18 cellular contexts compared by ENCODE assay signal in genomic region chr14:92565040-92565717, GRCh38. TPM values are rescaled to one million over a fixed set of nuclear protein-coding genes. Genes with fewer than 3 reads are reported as not detected.
DNase-seq lines count a peak whose midpoint lies in the region; ATAC-seq and TF ChIP-seq lines count a peak whose summit lies in the region.
"Had no signal": no experiment of that assay in that cellular context is flagged by ENCODE, and none has a peak within 500 bp of the region (broad histone marks: within the 10 kb centered on the region; RNA-seq: fewer than 3 reads in every experiment).

No MANE protein-coding gene starts in this region.

- WGBS in neuronal stem cell (ENCODE audit: extremely low coverage in 2 of 2, insufficient read length in 2 of 2, insufficient replicate concordance in 1 of 2), 2 donors, result no CpG with 5 or more reads among the region's 6 CpGs
- WGBS in thyroid gland, 2 donors, result 80 to 86% methylated on average over 5 to 6 of the region's 6 CpGs

- H3K27ac ChIP-seq in neuronal stem cell (replicated peaks; ENCODE audit: low read length), result no peak overlapping the region
- H3K27ac ChIP-seq in thyroid gland, result no peak overlapping the region
- H3K27ac ChIP-seq: 22Rv1, brain microvascular endothelial cell, SJSA1 had no signal

- in situ Hi-C loops in KBM-7 (cut with MboI; ENCODE audit: low pct_unique_long_range_greater_than_20kb, low sequenced_read_pairs), result no loop called here

- no peak overlapping the region for H3K4me2 ChIP-seq in neuronal stem cell (ENCODE audit: insufficient read depth, low read length, poor library complexity, severe bottlenecking)
- H3K4me2 ChIP-seq: GM23338 had no signal

- peak overlapping the region; percentile 30 for H3K18ac ChIP-seq in neuronal stem cell (ENCODE audit: low read length)

- no peak for DNase-seq in activated naive CD8-positive, alpha-beta T cell treated with anti-CD3 and anti-CD28 coated beads for 36 hours
- DNase-seq in activated naive CD8-positive, alpha-beta T cell treated with anti-CD3 and anti-CD28 coated beads, Interleukin-2, amount 50 U/mL, for 24 hours, result no peak
- DNase-seq in epithelial cell of esophagus (ENCODE audit: low read depth), result peak; percentile 50
- DNase-seq in neuronal stem cell (ENCODE audit: low spot score), result no peak
- DNase-seq in KBM-7, result no peak
- no peak for DNase-seq in thyroid gland
- DNase-seq in H4 (ENCODE audit: low spot score), result no peak
- DNase-seq: brain microvascular endothelial cell; dermis blood vessel endothelial cell; NCI-H1436; NCI-H2171 treated with DMSO at 0.1 percent for 48 hours; NCI-H774; stimulated activated CD4-positive, alpha-beta T cell treated with anti-CD3 and anti-CD28 coated beads, Interleukin-15, amount 100 ng/mL, for 24 hours had no signal

- no peak for ATAC-seq in activated naive CD8-positive, alpha-beta T cell treated with anti-CD3 and anti-CD28 coated beads, Interleukin-2, amount 50 U/mL, for 24 hours
- ATAC-seq in HG02798 (IDR thresholded peaks at IDR 0.05; ENCODE audit: poor library complexity, unreplicated experiment), result no peak
- ATAC-seq: GM23338 had no signal

- H2BK5ac ChIP-seq in neuronal stem cell (ENCODE audit: low read length), result no peak overlapping the region

- H3K9ac ChIP-seq in neuronal stem cell (ENCODE audit: low read depth, low read length, poor library complexity), result no peak overlapping the region

- H3K27me3 ChIP-seq in neuronal stem cell (ENCODE audit: control insufficient read depth in 3 of 3, insufficient read depth in 3 of 3, low read depth in 1 of 3, low read length in 3 of 3) (no peaks in the 10 kb centered on the region), thyroid gland (no peaks in the 10 kb centered on the region)
- H3K27me3 ChIP-seq: brain microvascular endothelial cell, SJSA1 had no signal

- TF ChIP-seq POLR2A in thyroid gland (IDR thresholded peaks at IDR 0.05), result no peak

- H3K9me3 ChIP-seq in neuronal stem cell (replicated peaks in 1 of 2; ENCODE audit: control insufficient read depth in 2 of 2, insufficient read depth in 1 of 2, low read depth in 1 of 2, low read length in 2 of 2) (peaks cover 0 to 9% of the 10 kb centered on the region in 2 donors), thyroid gland (no peaks in the 10 kb centered on the region)
- H3K9me3 ChIP-seq: SJSA1 had no signal

- H2AFZ ChIP-seq in neuronal stem cell (ENCODE audit: low read length), result no peak overlapping the region
- H2AFZ ChIP-seq: GM23338 had no signal

- H3K4ac ChIP-seq in neuronal stem cell (ENCODE audit: low read length), result peak overlapping the region; percentile 26

- H3K27ac Mint-ChIP-seq in activated naive CD8-positive, alpha-beta T cell treated with anti-CD3 and anti-CD28 coated beads for 36 hours, result peak overlapping the region; percentile 29
- no peak overlapping the region for H3K27ac Mint-ChIP-seq in activated naive CD8-positive, alpha-beta T cell treated with anti-CD3 and anti-CD28 coated beads, Interleukin-2, amount 50 U/mL, for 24 hours
- H3K27ac Mint-ChIP-seq: activated naive CD8-positive, alpha-beta T cell; GM23338 had no signal

- H4K8ac ChIP-seq in neuronal stem cell (ENCODE audit: low read depth, low read length), result no peak overlapping the region

- peaks cover 72% of the 10 kb centered on the region for H3K36me3 Mint-ChIP-seq in activated naive CD8-positive, alpha-beta T cell treated with anti-CD3 and anti-CD28 coated beads for 36 hours
- peaks cover 67% of the 10 kb centered on the region for H3K36me3 Mint-ChIP-seq in activated naive CD8-positive, alpha-beta T cell treated with anti-CD3 and anti-CD28 coated beads, Interleukin-2, amount 50 U/mL, for 24 hours (ENCODE audit: low read depth)

- H2AK5ac ChIP-seq in neuronal stem cell (ENCODE audit: low read depth, low read length), result peak overlapping the region; percentile 72

- peaks cover 71% of the 10 kb centered on the region for H3K4me1 Mint-ChIP-seq in activated naive CD8-positive, alpha-beta T cell treated with anti-CD3 and anti-CD28 coated beads for 36 hours
- peaks cover 73% of the 10 kb centered on the region for H3K4me1 Mint-ChIP-seq in activated naive CD8-positive, alpha-beta T cell treated with anti-CD3 and anti-CD28 coated beads, Interleukin-2, amount 50 U/mL, for 24 hours
- H3K4me1 Mint-ChIP-seq: GM23338 had no signal

- H3K4me3 Mint-ChIP-seq in activated naive CD8-positive, alpha-beta T cell treated with anti-CD3 and anti-CD28 coated beads for 36 hours, result no peak overlapping the region
- H3K4me3 Mint-ChIP-seq in activated naive CD8-positive, alpha-beta T cell treated with anti-CD3 and anti-CD28 coated beads, Interleukin-2, amount 50 U/mL, for 24 hours, result no peak overlapping the region
- H3K4me3 Mint-ChIP-seq: activated naive CD8-positive, alpha-beta T cell; GM23338 had no signal

- intact Hi-C loops in thyroid gland (cut with DNase I), result no loop called here

- H4K91ac ChIP-seq in neuronal stem cell (ENCODE audit: low read depth, low read length, poor library complexity), result no peak overlapping the region

- H3K4me1 ChIP-seq in neuronal stem cell (ENCODE audit: control insufficient read depth in 2 of 2, insufficient read depth in 1 of 2, low read depth in 1 of 2, low read length in 2 of 2) (peaks cover 0 to 7% of the 10 kb centered on the region in 2 donors), thyroid gland (no peaks in the 10 kb centered on the region)
- H3K4me1 ChIP-seq: SJSA1 had no signal

- H3K27me3 Mint-ChIP-seq in activated naive CD8-positive, alpha-beta T cell treated with anti-CD3 and anti-CD28 coated beads for 36 hours, result no peaks in the 10 kb centered on the region
- no peaks in the 10 kb centered on the region for H3K27me3 Mint-ChIP-seq in activated naive CD8-positive, alpha-beta T cell treated with anti-CD3 and anti-CD28 coated beads, Interleukin-2, amount 50 U/mL, for 24 hours
- H3K27me3 Mint-ChIP-seq: activated naive CD8-positive, alpha-beta T cell had no signal

- no peak overlapping the region for H2BK15ac ChIP-seq in neuronal stem cell (ENCODE audit: low read length)

- no peak overlapping the region for H3K14ac ChIP-seq in neuronal stem cell (ENCODE audit: low read length)

- no peak overlapping the region for H3K4me3 ChIP-seq in epithelial cell of esophagus (ENCODE audit: low read length)
- H3K4me3 ChIP-seq in neuronal stem cell (ENCODE audit: low read length in 2 of 2), result no peak overlapping the region
- no peak overlapping the region for H3K4me3 ChIP-seq in thyroid gland (replicated peaks in 1 of 3)
- H3K4me3 ChIP-seq: GM23338, SJSA1 had no signal

- no peak overlapping the region for H3K23ac ChIP-seq in neuronal stem cell (ENCODE audit: low read depth, low read length, poor library complexity)

- H3K79me1 ChIP-seq in neuronal stem cell (ENCODE audit: low read depth, low read length), result no peaks in the 10 kb centered on the region

- H3K36me3 ChIP-seq in neuronal stem cell (replicated peaks in 1 of 2; ENCODE audit: control insufficient read depth in 2 of 2, insufficient read depth in 2 of 2, low read length in 2 of 2) (peaks cover 0 to 2% of the 10 kb centered on the region in 2 donors), thyroid gland (no peaks in the 10 kb centered on the region)
- H3K36me3 ChIP-seq: SJSA1 had no signal

- no peak overlapping the region for H2BK120ac ChIP-seq in neuronal stem cell (ENCODE audit: low read depth, low read length)

- H2BK12ac ChIP-seq in neuronal stem cell (ENCODE audit: low read length), result no peak overlapping the region

- H3K9me3 Mint-ChIP-seq in activated naive CD8-positive, alpha-beta T cell treated with anti-CD3 and anti-CD28 coated beads for 36 hours, result peaks cover 15% of the 10 kb centered on the region
- H3K9me3 Mint-ChIP-seq in activated naive CD8-positive, alpha-beta T cell treated with anti-CD3 and anti-CD28 coated beads, Interleukin-2, amount 50 U/mL, for 24 hours, result peaks cover 14% of the 10 kb centered on the region

- TF ChIP-seq CTCF in epithelial cell of esophagus (IDR thresholded peaks at IDR 0.05; ENCODE audit: insufficient read depth, low read depth, low read length, missing control alignments), result no peak
- TF ChIP-seq CTCF in thyroid gland (IDR thresholded peaks at IDR 0.05), result no peak

RNA-seq across cellular contexts. Expression of gene RIN3, which starts 51.6 kb away (rescaled TPM):
- total RNA-seq in activated naive CD8-positive, alpha-beta T cell treated with anti-CD3 and anti-CD28 coated beads for 36 hours, result 10 to 100 TPM; 59.2 to 59.6 TPM
- 1.3 TPM for polyA plus RNA-seq in neuronal stem cell (2013, experiment 1 of 2)
- polyA plus RNA-seq in neuronal stem cell (2013, experiment 2 of 2), result 1.6 TPM
- 1 to 10 TPM; 4.7 to 7.9 (median 6.6) TPM for total RNA-seq in thyroid gland
- 1.2 and 1.7 TPM in 2 replicates for total RNA-seq in H4 (2014; rRNA removed; shearing (Covaris generic))

Comparison
In these comparisons a context has a peak if more than half of its experiments do, and no peak if none do; other contexts are left out.
1. RNA of gene RIN3, which starts 51.6 kb away (total RNA-seq): 59.2 to 59.6 TPM in activated naive CD8-positive, alpha-beta T cell treated with anti-CD3 and anti-CD28 coated beads for 36 hours; 4.7 to 7.9 TPM in thyroid gland and 1.2 to 1.7 TPM in H4; every median in the first group is over 4 times any median in the second.